Comparison of ENCODE assay signal across 18 cellular contexts in the genomic region with DNA sequence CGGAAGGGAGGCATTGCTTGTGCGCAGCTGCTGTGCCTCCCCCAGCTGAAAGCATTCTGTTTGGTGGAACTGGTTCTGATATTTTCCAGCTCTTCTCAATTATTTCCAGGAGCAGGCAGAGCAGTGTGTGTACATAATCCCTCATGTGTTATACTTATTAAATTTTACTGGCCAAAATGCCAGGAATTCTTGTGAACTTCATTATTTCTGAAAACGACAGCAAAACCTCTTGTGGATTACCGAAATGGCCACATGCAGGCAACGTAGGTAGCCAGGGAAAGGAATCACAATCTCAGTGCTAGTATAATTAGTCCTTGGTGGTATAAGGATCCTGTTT.
DNase-seq lines count a peak whose midpoint lies in the region; ATAC-seq, FAIRE-seq and TF ChIP-seq lines count a peak whose summit lies in the region.
"Had no signal": no experiment of that assay in that cellular context is flagged by ENCODE, and none has a peak within 500 bp of the region (broad histone marks: within the 10 kb centered on the region; RNA-seq: fewer than 3 reads in every experiment).

No MANE protein-coding gene starts in this region.

- H3K27ac ChIP-seq in BLaER1 (0 out of 2 replicates have a peak overlapping the region, but pooled peaks have one; percentile 30), KOPT-K1 (ENCODE audit: low read depth, low read length, poor library complexity, severe bottlenecking) (peak overlapping the region; percentile 80), cingulate gyrus (ENCODE audit: low read depth, low read length) (peak overlapping the region; percentile 95), neural progenitor cell (peak overlapping the region; percentile 54)

- no peaks in the 10 kb centered on the region for H3K79me2 ChIP-seq in neural progenitor cell (ENCODE audit: low read depth)

- peaks cover 22% of the 10 kb centered on the region for H3K4me1 Mint-ChIP-seq in neural progenitor cell
- peaks cover 8 to 9% of the 10 kb centered on the region in 2 donors for H3K4me1 Mint-ChIP-seq in stimulated activated naive B cell treated with anti-CD40 and anti-IgM and Interleukin-4, amounts not matched to agents 10 μg/mL and 1 μg/mL and 100 μg/mL, for 72 hours

- in situ Hi-C loops in KBM-7 (cut with MboI; ENCODE audit: low pct_unique_long_range_greater_than_20kb, low sequenced_read_pairs), result no loop called here

- no peak for FAIRE-seq in D721Med (lab: Jason Lieb, UNC)
- FAIRE-seq: G401.6, TTC549 had no signal

- H2AFZ ChIP-seq in neural progenitor cell (replicated peaks), result peak overlapping the region; percentile 12

- peaks cover 26% of the 10 kb centered on the region for H3K4me1 ChIP-seq in BLaER1
- H3K4me1 ChIP-seq in neural progenitor cell, result peaks cover 21% of the 10 kb centered on the region

- no peaks in the 10 kb centered on the region for H3K27me3 ChIP-seq in BLaER1
- H3K27me3 ChIP-seq in neural progenitor cell, result no peaks in the 10 kb centered on the region
- H3K27me3 ChIP-seq: stomach had no signal

- no peak overlapping the region for H3K9ac ChIP-seq in BLaER1
- H3K9ac ChIP-seq in neural progenitor cell, result no peak overlapping the region

- H3K9me3 ChIP-seq in BLaER1, result no peaks in the 10 kb centered on the region
- H3K9me3 ChIP-seq in KOPT-K1 (ENCODE audit: insufficient read depth, low read length, poor library complexity, severe bottlenecking), result no peaks in the 10 kb centered on the region
- H3K9me3 ChIP-seq in neural progenitor cell (ENCODE audit: low read depth), result no peaks in the 10 kb centered on the region
- H3K9me3 ChIP-seq: stomach had no signal

- H3K4me3 Mint-ChIP-seq in neural progenitor cell, result no peak overlapping the region
- no peak overlapping the region for H3K4me3 Mint-ChIP-seq in stimulated activated naive B cell treated with anti-CD40 and anti-IgM and Interleukin-4, amounts not matched to agents 10 μg/mL and 1 μg/mL and 100 μg/mL, for 72 hours
- H3K4me3 Mint-ChIP-seq: CD14-positive monocyte; central memory CD8-positive, alpha-beta T cell had no signal

- H3K36me3 ChIP-seq in BLaER1 (peaks cover 35% of the 10 kb centered on the region), KOPT-K1 (ENCODE audit: insufficient read depth, low read length) (peaks cover 41% of the 10 kb centered on the region), neural progenitor cell (no peaks in the 10 kb centered on the region)

- no peak for TF ChIP-seq CTCF in neural progenitor cell (IDR thresholded peaks at IDR 0.05)
- no peak for TF ChIP-seq CTCF in D721Med (IDR thresholded peaks at IDR 0.05; ENCODE audit: insufficient read depth, missing control alignments)

- H4K20me1 ChIP-seq in BLaER1, result peaks cover 30% of the 10 kb centered on the region
- no peaks in the 10 kb centered on the region for H4K20me1 ChIP-seq in neural progenitor cell (ENCODE audit: low read depth)

- peaks cover 13% of the 10 kb centered on the region for H3K36me3 Mint-ChIP-seq in neural progenitor cell
- peaks cover 29 to 43% of the 10 kb centered on the region in 2 donors for H3K36me3 Mint-ChIP-seq in stimulated activated naive B cell treated with anti-CD40 and anti-IgM and Interleukin-4, amounts not matched to agents 10 μg/mL and 1 μg/mL and 100 μg/mL, for 72 hours

- H3K4me3 ChIP-seq in BLaER1, result no peak overlapping the region
- H3K4me3 ChIP-seq in neural progenitor cell, result peak overlapping the region; percentile 6
- H3K4me3 ChIP-seq: stomach had no signal

- H3K4me2 ChIP-seq in BLaER1 (peak overlapping the region; percentile 24; the same call in 1 of the 2 replicates), neural progenitor cell (peak overlapping the region; percentile 63)

- no peaks in the 10 kb centered on the region for H3K27me3 Mint-ChIP-seq in neural progenitor cell (ENCODE audit: insufficient read depth, low read depth)
- H3K27me3 Mint-ChIP-seq in stimulated activated naive B cell treated with anti-CD40 and anti-IgM and Interleukin-4, amounts not matched to agents 10 μg/mL and 1 μg/mL and 100 μg/mL, for 72 hours, result no peaks in the 10 kb centered on the region
- H3K27me3 Mint-ChIP-seq: central memory CD8-positive, alpha-beta T cell had no signal

- no peaks in the 10 kb centered on the region for H3K9me3 Mint-ChIP-seq in neural progenitor cell
- peaks cover 0 to 2% of the 10 kb centered on the region in 2 donors for H3K9me3 Mint-ChIP-seq in stimulated activated naive B cell treated with anti-CD40 and anti-IgM and Interleukin-4, amounts not matched to agents 10 μg/mL and 1 μg/mL and 100 μg/mL, for 72 hours
- H3K9me3 Mint-ChIP-seq: central memory CD8-positive, alpha-beta T cell had no signal

- no peak for ATAC-seq in stimulated activated naive B cell treated with anti-CD40 and anti-IgM and Interleukin-4, amounts not matched to agents 10 μg/mL and 1 μg/mL and 100 μg/mL, for 72 hours (replicated peaks)
- ATAC-seq: HCT116 had no signal

- DNase-seq in neural progenitor cell (ENCODE audit: low spot score) (no peak), D721Med (ENCODE audit: insufficient read length, low spot score) (no peak), NCI-H510A (lab: John Stamatoyannopoulos, UW) (no peak), KBM-7 (no peak)
- DNase-seq in stimulated activated naive B cell treated with anti-CD40 and anti-IgM and Interleukin-4, amounts not matched to agents 10 μg/mL and 1 μg/mL and 100 μg/mL, for 72 hours, result no peak
- DNase-seq: activated T-cell treated with anti-CD3 and anti-CD28 coated beads, Interleukin-2, amount 50 U/mL, for 1 hour; NCI-H1092 treated with DMSO at 0.1 percent for 48 hours; NCI-H524; stimulated activated CD4-positive, alpha-beta T cell treated with anti-CD3 and anti-CD28 coated beads, Interleukin-4, amount 100 ng/mL, for 24 hours; stomach had no signal

- H3K27ac Mint-ChIP-seq in neural progenitor cell, result peak overlapping the region; percentile 67
- no peak overlapping the region for H3K27ac Mint-ChIP-seq in stimulated activated naive B cell treated with anti-CD40 and anti-IgM and Interleukin-4, amounts not matched to agents 10 μg/mL and 1 μg/mL and 100 μg/mL, for 72 hours
- H3K27ac Mint-ChIP-seq: CD14-positive monocyte had no signal

- peaks cover 28% of the 10 kb centered on the region for H3F3A ChIP-seq in neural progenitor cell (ENCODE audit: low read depth)

Comparison
In these comparisons a context has a peak if more than half of its experiments do, and no peak if none do; other contexts are left out.
1. H3K27ac ChIP-seq: peak in every context shown above with its lines; median percentile 95 in cingulate gyrus; 80 in KOPT-K1; 54 in neural progenitor cell; 30 in BLaER1.